Comparison of ENCODE assay signal across 1 cellular context in genomic region chr15:78944669-78945407, GRCh38.
TF ChIP-seq lines count a peak whose summit lies in the region.

TSS of gene CTSH (minus strand) at chr15:78945046. CDS start at chr15:78944981, 65 bp downstream.

TF ChIP-seq in K562, 482 proteins besides CTCF, POLR2A, EP300 and RAD21 (continued from another document):
- peak; percentile 76; the same call in 1 of the 2 replicates for TF ChIP-seq ZNF592 (IDR thresholded peaks at IDR 0.05)
- no peak for TF ChIP-seq ZNF277 (CRISPR knock-in tag; IDR thresholded peaks at IDR 0.05; ENCODE audit: borderline replicate concordance)
- no peak for TF ChIP-seq PKNOX1 (IDR thresholded peaks at IDR 0.05)
- no peak for TF ChIP-seq RCOR1 (IDR thresholded peaks at IDR 0.05; ENCODE audit: borderline replicate concordance in 1 of 2, low read depth in 2 of 2, low read length in 2 of 2)
- 0 out of 2 replicates have a peak, but pooled peaks have one; percentile 36 for TF ChIP-seq HBP1 (CRISPR knock-in tag; IDR thresholded peaks at IDR 0.05)
- TF ChIP-seq ZNF165 (CRISPR knock-in tag; IDR thresholded peaks at IDR 0.05; ENCODE audit: borderline replicate concordance) = no peak
- TF ChIP-seq ZNF174 (CRISPR knock-in tag; IDR thresholded peaks at IDR 0.05) = no peak
- no peak for TF ChIP-seq SP1 (CRISPR knock-in tag; IDR thresholded peaks at IDR 0.05)
- 0 out of 2 replicates have a peak, but pooled peaks have one; percentile 6 for TF ChIP-seq OTX1 (CRISPR knock-in tag; IDR thresholded peaks at IDR 0.05)
- TF ChIP-seq NCOA2 (IDR thresholded peaks at IDR 0.05; ENCODE audit: partially characterized antibody in 2 of 2) = no peak
- no peak for TF ChIP-seq CHD4 (IDR thresholded peaks at IDR 0.05; ENCODE audit: insufficient read depth, insufficient replicate concordance, low read depth, low read length, poor library complexity, severe bottlenecking)
- TF ChIP-seq RB1 (IDR thresholded peaks at IDR 0.05; ENCODE audit: low read depth) = 0 out of 2 replicates have a peak, but pooled peaks have one; percentile 1
- TF ChIP-seq NCOR1 (IDR thresholded peaks at IDR 0.05) = no peak
- no peak for TF ChIP-seq SIRT6 (IDR thresholded peaks at IDR 0.05; ENCODE audit: low read depth, low read length)
- TF ChIP-seq FOXK1 (CRISPR knock-in tag; IDR thresholded peaks at IDR 0.05; ENCODE audit: borderline replicate concordance) = no peak
